11 cellular contexts compared by ENCODE assay signal in the genomic region with DNA sequence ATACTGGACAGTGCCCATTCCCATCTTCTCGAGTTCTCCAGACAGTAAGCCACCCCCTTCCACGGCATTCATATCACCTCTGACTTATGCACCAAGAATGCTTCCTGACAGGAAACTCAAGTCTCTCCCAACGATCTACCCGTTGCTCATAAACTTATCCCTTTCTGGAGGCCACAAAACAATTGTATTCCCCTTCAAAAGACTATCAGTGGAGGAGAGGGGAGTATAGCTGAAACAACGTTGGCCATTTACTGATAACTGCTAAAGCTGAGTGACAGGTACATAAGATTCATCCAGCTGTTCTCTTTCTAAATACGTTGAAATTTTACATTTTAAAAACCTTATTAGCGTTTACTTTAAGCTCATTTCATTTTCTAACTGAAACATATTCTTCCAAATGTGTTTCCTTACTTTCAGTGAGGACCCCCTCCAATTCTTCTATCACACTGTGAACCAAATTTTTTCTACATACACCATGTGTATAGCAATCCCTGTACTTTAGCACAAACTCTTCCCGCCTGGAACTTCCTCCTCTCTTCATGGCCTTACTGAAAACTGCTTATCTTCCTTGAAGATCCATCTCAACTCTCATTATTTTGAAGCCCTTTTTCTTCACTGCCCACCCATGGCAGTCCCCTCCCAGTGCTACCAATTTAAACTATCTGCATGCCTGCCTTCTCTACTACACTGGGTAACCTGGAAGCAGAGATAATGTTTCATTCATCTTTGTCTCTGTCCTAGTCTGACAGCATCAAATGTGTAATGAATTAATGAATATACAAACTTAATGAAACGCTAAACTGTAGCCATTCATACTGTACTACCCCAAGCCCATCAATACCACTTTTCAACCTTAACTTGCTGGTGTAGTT.
A peak's percentile ranks its signal among the peaks of the same experiment; 100 is the strongest.
DNase-seq lines count a peak whose midpoint lies in the region; ATAC-seq, FAIRE-seq and TF ChIP-seq lines count a peak whose summit lies in the region.
"Had no signal": no experiment of that assay in that cellular context is flagged by ENCODE, and none has a peak within 500 bp of the region (broad histone marks: within the 10 kb centered on the region; RNA-seq: fewer than 3 reads in every experiment).

No MANE protein-coding gene starts in this region.

- ATAC-seq in SK-N-SH treated with all-trans-retinoic acid at 6 μM for 48 hours, result peak; percentile 96
- ATAC-seq: naive thymus-derived CD8-positive, alpha-beta T cell had no signal

- DNase-seq in H54 (ENCODE audit: insufficient read length, low spot score), result peak; percentile 52
- peak; percentile 78 to 88 for DNase-seq in foreskin fibroblast
- peak; percentile 28 for DNase-seq in smooth muscle cell of the brain vasculature (ENCODE audit: low read depth, low spot score)
- no peak for DNase-seq in NCI-H748 (lab: John Stamatoyannopoulos, UW; ENCODE audit: unreplicated experiment)
- DNase-seq in activated effector memory CD4-positive, alpha-beta T cell treated with anti-CD3 and anti-CD28 coated beads, Interleukin-2, amount 50 U/mL, for 16 hours, result no peak
- DNase-seq in stimulated activated CD4-positive, alpha-beta T cell treated with anti-CD3 and anti-CD28 coated beads, Interleukin-12 subunit alpha, Interleukin-12 subunit beta, amount 100 ng/mL, for 4 hours, result no peak
- DNase-seq: activated CD8-positive, alpha-beta memory T cell treated with anti-CD3 and anti-CD28 coated beads, Interleukin-2, amount 50 U/mL, for 4 hours; effector memory CD4-positive, alpha-beta T cell; KBM-7; naive thymus-derived CD8-positive, alpha-beta T cell had no signal

- FAIRE-seq in H54 (lab: Jason Lieb, UNC), result peak; percentile 97

- no peak for TF ChIP-seq POLR2A in H54 (IDR thresholded peaks at IDR 0.05; ENCODE audit: low read depth, low read length)

- TF ChIP-seq CTCF in foreskin fibroblast (IDR thresholded peaks at IDR 0.05; ENCODE audit: low read depth, low read length), result no peak

- no peak overlapping the region for H3K4me3 ChIP-seq in foreskin fibroblast (ENCODE audit: low read depth in 1 of 2, low read length in 2 of 2)

TF ChIP-seq in SK-N-SH treated with all-trans-retinoic acid at 6 μM for 48 hours, 23 proteins besides CTCF, POLR2A, EP300 and RAD21:
- TF ChIP-seq GLIS3 (CRISPR knock-in tag; IDR thresholded peaks at IDR 0.05), result no peak
- TF ChIP-seq CSDC2 (CRISPR knock-in tag; IDR thresholded peaks at IDR 0.05), result no peak
- TF ChIP-seq CSRNP3 (CRISPR knock-in tag; IDR thresholded peaks at IDR 0.05), result no peak
- no peak for TF ChIP-seq PPARA (CRISPR knock-in tag; IDR thresholded peaks at IDR 0.05; ENCODE audit: borderline replicate concordance)
- no peak for TF ChIP-seq TOX (CRISPR knock-in tag; IDR thresholded peaks at IDR 0.05; ENCODE audit: borderline replicate concordance)
- no peak for TF ChIP-seq ESRRG (CRISPR knock-in tag; IDR thresholded peaks at IDR 0.05)
- no peak for TF ChIP-seq SNAI2 (CRISPR knock-in tag; IDR thresholded peaks at IDR 0.05)

Comparison
In these comparisons a context has a peak if more than half of its experiments do, and no peak if none do; other contexts are left out.
1. DNase-seq: peak in H54 (single experiment), foreskin fibroblast (2 of 2) and smooth muscle cell of the brain vasculature (single experiment); none in NCI-H748 (single experiment), activated effector memory CD4-positive, alpha-beta T cell treated with anti-CD3 and anti-CD28 coated beads, Interleukin-2, amount 50 U/mL, for 16 hours (single experiment) and stimulated activated CD4-positive, alpha-beta T cell treated with anti-CD3 and anti-CD28 coated beads, Interleukin-12 subunit alpha, Interleukin-12 subunit beta, amount 100 ng/mL, for 4 hours (single experiment).